Comparison of ENCODE assay signal across 8 cellular contexts in genomic region chr5:75512383-75513074, GRCh38. TPM values are rescaled to one million over a fixed set of nuclear protein-coding genes. Genes with fewer than 3 reads are reported as not detected.
DNase-seq lines count a peak whose midpoint lies in the region; ATAC-seq and TF ChIP-seq lines count a peak whose summit lies in the region.

No MANE protein-coding gene starts in this region.

- CTCF ChIA-PET in AG04449 (lab: Yijun Ruan, JAX) = interaction anchor here (1.6 kb wide), 1 partner anchor 168 kb away, joined by 3 read pairs; no protein-coding TSS in a partner anchor

- H3K27ac Mint-ChIP-seq in activated T-helper 17 cell treated with anti-CD3 and anti-CD28 coated beads, Interleukin-2, amount 50 U/mL, for 72 hours = peak overlapping the region; percentile 83
- H3K27ac Mint-ChIP-seq in type B pancreatic cell = peak overlapping the region; percentile 97

- DNase-seq in AG04449 (ENCODE audit: low read depth, low spot score) (no peak), HAP-1 (ENCODE audit: low spot score in 2 of 2) (no peak), kidney tubule cell (ENCODE audit: low spot score) (peak; percentile 9), type B pancreatic cell (ENCODE audit: extremely low spot score, unreplicated experiment) (no peak), cortex of kidney (lab: John Stamatoyannopoulos, UW) (no peak), cerebellar nuclear complex (lab: John Stamatoyannopoulos, UW) (no peak)

- in situ Hi-C loops in HAP-1 (cut with MboI; ENCODE audit: low sequenced_read_pairs) = no loop called here

- H3K4me3 Mint-ChIP-seq in activated T-helper 17 cell treated with anti-CD3 and anti-CD28 coated beads, Interleukin-2, amount 50 U/mL, for 72 hours = peak overlapping the region; percentile 93
- H3K4me3 Mint-ChIP-seq in type B pancreatic cell = peak overlapping the region; percentile 99

- peaks cover 30% of the 10 kb centered on the region for H3K36me3 Mint-ChIP-seq in activated T-helper 17 cell treated with anti-CD3 and anti-CD28 coated beads, Interleukin-2, amount 50 U/mL, for 72 hours (ENCODE audit: low read depth)
- peaks cover 8% of the 10 kb centered on the region for H3K36me3 Mint-ChIP-seq in type B pancreatic cell

- H3K27me3 Mint-ChIP-seq in activated T-helper 17 cell treated with anti-CD3 and anti-CD28 coated beads, Interleukin-2, amount 50 U/mL, for 72 hours = no peaks in the 10 kb centered on the region
- no peaks in the 10 kb centered on the region for H3K27me3 Mint-ChIP-seq in type B pancreatic cell

- TF ChIP-seq CTCF in AG04449 (IDR thresholded peaks at IDR 0.05; ENCODE audit: insufficient read depth, low read length, missing control alignments) = no peak
- TF ChIP-seq CTCF in type B pancreatic cell (conservative IDR thresholded peaks at IDR 0.05) = no peak

- H3K27me3 ChIP-seq in HAP-1 (ENCODE audit: low read depth) = no peaks in the 10 kb centered on the region

- H3K9me3 Mint-ChIP-seq in activated T-helper 17 cell treated with anti-CD3 and anti-CD28 coated beads, Interleukin-2, amount 50 U/mL, for 72 hours = no peaks in the 10 kb centered on the region
- H3K9me3 Mint-ChIP-seq in type B pancreatic cell = peaks cover under 1% of the 10 kb centered on the region

- peaks cover 24% of the 10 kb centered on the region for H3K4me1 Mint-ChIP-seq in activated T-helper 17 cell treated with anti-CD3 and anti-CD28 coated beads, Interleukin-2, amount 50 U/mL, for 72 hours
- peaks cover 33% of the 10 kb centered on the region for H3K4me1 Mint-ChIP-seq in type B pancreatic cell (ENCODE audit: unreplicated experiment)

- no peaks in the 10 kb centered on the region for H3K36me3 ChIP-seq in HAP-1 (replicated peaks)

- POLR2A ChIA-PET in AG04449 (lab: Yijun Ruan, JAX) = interaction anchor here (0.8 to 1.1 kb wide), 2 partner anchors 54 to 110 kb away, joined by 3 read pairs; no protein-coding TSS in a partner anchor

- H3K4me3 ChIP-seq in AG04449 (ENCODE audit: low read depth, low read length) (peak overlapping the region; percentile 81), HAP-1 (peak overlapping the region; percentile 81)

- H3K9me3 ChIP-seq in HAP-1 = no peaks in the 10 kb centered on the region

- ATAC-seq in activated T-helper 17 cell treated with anti-CD3 and anti-CD28 coated beads, Interleukin-2, amount 50 U/mL, for 72 hours (replicated peaks) = no peak
- ATAC-seq in HG02938 (IDR thresholded peaks at IDR 0.05; ENCODE audit: unreplicated experiment) = no peak

- peaks cover 32% of the 10 kb centered on the region for H3K4me1 ChIP-seq in HAP-1

RNA-seq across cellular contexts. Expression of gene POLK, which starts 0.8 kb away (rescaled TPM):
- total RNA-seq in activated T-helper 17 cell treated with anti-CD3 and anti-CD28 coated beads, Interleukin-2, amount 50 U/mL, for 72 hours = 10 to 100 TPM; 28.7 to 44.4 TPM
- 13.8 and 21.2 TPM in 2 replicates for total RNA-seq in type B pancreatic cell (ENCODE audit: low replicate concordance)

RNA-seq across cellular contexts. Expression of gene CERT1, which starts 1.1 kb away (rescaled TPM):
- total RNA-seq in activated T-helper 17 cell treated with anti-CD3 and anti-CD28 coated beads, Interleukin-2, amount 50 U/mL, for 72 hours = 10 to 100 TPM; 24.9 to 40.3 TPM
- 55.6 and 66.0 TPM in 2 replicates for total RNA-seq in type B pancreatic cell (ENCODE audit: low replicate concordance)
